15 cellular contexts compared by ENCODE assay signal in genomic region chr18:13246121-13246520, GRCh38. TPM values are rescaled to one million over a fixed set of nuclear protein-coding genes. Genes with fewer than 3 reads are reported as not detected.
DNase-seq lines count a peak whose midpoint lies in the region; ATAC-seq and TF ChIP-seq lines count a peak whose summit lies in the region.
"Had no signal": no experiment of that assay in that cellular context is flagged by ENCODE, and none has a peak within 500 bp of the region (broad histone marks: within the 10 kb centered on the region; RNA-seq: fewer than 3 reads in every experiment).

No MANE protein-coding gene starts in this region.

- intact Hi-C loops in tibial artery (cut with DNase I; ENCODE audit: low total_unique reads), result no loop called here

- H3K36me3 ChIP-seq in tibial artery, result peaks cover 0 to 11% (median 5%) of the 10 kb centered on the region in 3 donors

- no peaks in the 10 kb centered on the region for H3K9me3 ChIP-seq in tibial artery
- H3K9me3 ChIP-seq: A549, Caco-2 had no signal

- peak overlapping the region; percentile 30; the same call in 1 of the 2 replicates for H3K27ac ChIP-seq in VCaP
- no peak overlapping the region for H3K27ac ChIP-seq in tibial artery
- H3K27ac ChIP-seq: A549 had no signal

- H3K4me1 ChIP-seq in tibial artery, result peaks cover 0 to 3% (median 0%) of the 10 kb centered on the region in 4 donors
- H3K4me1 ChIP-seq: A549, Caco-2 had no signal

- DNase-seq in activated CD8-positive, alpha-beta memory T cell treated with anti-CD3 and anti-CD28 coated beads, Interleukin-2, amount 50 U/mL, for 48 hours, result peak; percentile 20
- DNase-seq in activated CD8-positive, alpha-beta memory T cell treated with anti-CD3 and anti-CD28 coated beads, Interleukin-2, amount 50 U/mL, for 4 hours, result no peak
- DNase-seq in left lobe of liver (ENCODE audit: low spot score) (peak; percentile 34), tibial artery (peak; percentile 4 to 34), dermis blood vessel endothelial cell (no peak)
- DNase-seq: Caco-2; CD4-positive, alpha-beta T cell; KBM-7; NCI-H2081 treated with DMSO at 0.1 percent for 48 hours had no signal

- TF ChIP-seq CTCF in VCaP (conservative IDR thresholded peaks at IDR 0.05), result no peak
- TF ChIP-seq CTCF in tibial artery (IDR thresholded peaks at IDR 0.05), result no peak

- no peak for ATAC-seq in left lobe of liver
- no peak for ATAC-seq in HG03097 (IDR thresholded peaks at IDR 0.05; ENCODE audit: low FRiP score, unreplicated experiment)
- ATAC-seq: A549, GM12878, GM23338 had no signal

- H3K27me3 ChIP-seq in tibial artery, result no peaks in the 10 kb centered on the region

- H3K4me3 ChIP-seq in tibial artery, result no peak overlapping the region
- H3K4me3 ChIP-seq: A549, GM12878, GM23338 had no signal

RNA-seq across cellular contexts. Expression of gene LDLRAD4, which starts 27.6 kb away (rescaled TPM):
- total RNA-seq in left lobe of liver (41.9 TPM), dermis blood vessel endothelial cell (15.9 and 20.1 TPM in 2 replicates)
- total RNA-seq: NCI-H460 had no signal

Comparison
In these comparisons a context has a peak if more than half of its experiments do, and no peak if none do; other contexts are left out.
1. DNase-seq: peak in activated CD8-positive, alpha-beta memory T cell treated with anti-CD3 and anti-CD28 coated beads, Interleukin-2, amount 50 U/mL, for 48 hours (single experiment), left lobe of liver (single experiment) and tibial artery (2 of 2); none in activated CD8-positive, alpha-beta memory T cell treated with anti-CD3 and anti-CD28 coated beads, Interleukin-2, amount 50 U/mL, for 4 hours (single experiment) and dermis blood vessel endothelial cell (single experiment).